Comparison of ENCODE assay signal across 30 cellular contexts in the genomic region with DNA sequence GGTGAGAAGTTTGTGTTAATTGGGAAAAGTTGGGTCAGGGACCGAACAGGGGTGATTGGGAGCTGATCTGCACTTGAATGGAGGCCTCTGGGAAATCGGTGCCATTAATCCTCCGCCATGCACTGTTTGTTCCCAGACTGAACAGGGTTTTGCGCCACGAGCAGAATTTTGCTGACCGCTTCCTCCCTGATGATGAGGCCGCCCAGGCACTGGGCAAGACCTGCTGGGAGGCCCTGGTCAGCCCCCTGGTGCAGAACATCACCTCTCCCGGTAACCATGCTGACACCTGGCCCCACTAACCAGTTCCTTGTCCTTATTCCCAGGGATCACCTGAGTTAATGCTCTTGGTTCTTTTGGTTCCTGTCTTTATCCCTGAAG. TPM values are rescaled to one million over a fixed set of nuclear protein-coding genes. Genes with fewer than 3 reads are reported as not detected.
DNase-seq lines count a peak whose midpoint lies in the region; ATAC-seq, FAIRE-seq and TF ChIP-seq lines count a peak whose summit lies in the region.
"Had no signal": no experiment of that assay in that cellular context is flagged by ENCODE, and none has a peak within 500 bp of the region (broad histone marks: within the 10 kb centered on the region; RNA-seq: fewer than 3 reads in every experiment).

No MANE protein-coding gene starts in this region.

- POLR2A ChIA-PET in K562 (lab: Yijun Ruan, JAX): interaction anchor here (0.6 to 1.0 kb wide), 3 partner anchors 15 to 24 kb away, joined by 3 read pairs; no protein-coding TSS in a partner anchor

- ATAC-seq in K562 (no peak), upper lobe of right lung (no peak), HG03432 (IDR thresholded peaks at IDR 0.05; ENCODE audit: unreplicated experiment) (no peak)

- no peaks in the 10 kb centered on the region for H3K79me2 ChIP-seq in K562 (ENCODE audit: control insufficient read depth, insufficient read depth, low read length)
- H3K79me2 ChIP-seq in neural progenitor cell (ENCODE audit: low read depth): no peaks in the 10 kb centered on the region

- no peaks in the 10 kb centered on the region for H3K4me1 Mint-ChIP-seq in neural progenitor cell
- H3K4me1 Mint-ChIP-seq: CD14-positive monocyte had no signal

- DNase-seq in activated effector memory CD4-positive, alpha-beta T cell treated with anti-CD3 and anti-CD28 coated beads, Interleukin-2, amount 50 U/mL, for 16 hours: peak; percentile 33
- no peak for DNase-seq in activated effector memory CD4-positive, alpha-beta T cell treated with Interleukin-2 at 50 U/mL for 16 hours
- DNase-seq in K562 (ENCODE audit: extremely low read depth in 1 of 4, low spot score in 3 of 4) (no peak), neural progenitor cell (ENCODE audit: low spot score) (no peak), upper lobe of right lung (peak; percentile 40), NCI-H446 treated with DMSO at 0.1 percent for 48 hours (lab: John Stamatoyannopoulos, UW) (no peak)
- DNase-seq: BE2C, Calu3, DMS79 treated with DMSO at 0.1 percent for 48 hours, GF-D8, H7, KBM-7, MV-4-11, NCI-H1105, NCI-H1436 treated with DMSO at 0.1 percent for 48 hours, NCI-H187 treated with DMSO at 0.1 percent for 48 hours, NCI-H2171 treated with DMSO at 0.1 percent for 48 hours, NCI-H345, NCI-H524 treated with DMSO at 0.1 percent for 48 hours, NCI-H774, PC-9, RPMI8226, SHP77 had no signal

- H3K27ac Mint-ChIP-seq in neural progenitor cell: peak overlapping the region; percentile 32

- H3K9me3 Mint-ChIP-seq in neural progenitor cell: no peaks in the 10 kb centered on the region

- no peak overlapping the region for H2AFZ ChIP-seq in K562 (ENCODE audit: low read depth, low read length)
- H2AFZ ChIP-seq in neural progenitor cell (replicated peaks): no peak overlapping the region
- H2AFZ ChIP-seq: PC-9 had no signal

- no peak for TF ChIP-seq POLR2A in K562 (conservative IDR thresholded peaks at IDR 0.05)

- H4K20me1 ChIP-seq in K562 (replicated peaks; ENCODE audit: control insufficient read depth, insufficient read depth, low read length): no peaks in the 10 kb centered on the region; the same call in 1 of the 2 replicates
- no peaks in the 10 kb centered on the region for H4K20me1 ChIP-seq in neural progenitor cell (ENCODE audit: low read depth)

- H3K4me1 ChIP-seq in K562 (replicated peaks in 1 of 2; ENCODE audit: control insufficient read depth in 2 of 2, insufficient read depth in 2 of 2, low read length in 2 of 2) (peaks cover 0 to 3% of the 10 kb centered on the region in 2 experiments; a peak in 2 of 5 replicates), neural progenitor cell (no peaks in the 10 kb centered on the region), upper lobe of right lung (no peaks in the 10 kb centered on the region)
- H3K4me1 ChIP-seq: BE2C had no signal

- H3K9me1 ChIP-seq in K562 (ENCODE audit: control insufficient read depth, insufficient read depth, low read length): no peaks in the 10 kb centered on the region

- no peaks in the 10 kb centered on the region for H3K9me3 ChIP-seq in K562 (replicated peaks; ENCODE audit: control insufficient read depth, insufficient read depth, low read depth, low read length)
- no peaks in the 10 kb centered on the region for H3K9me3 ChIP-seq in neural progenitor cell (ENCODE audit: low read depth)
- no peaks in the 10 kb centered on the region for H3K9me3 ChIP-seq in upper lobe of right lung
- H3K9me3 ChIP-seq: BE2C had no signal

- no peak for TF ChIP-seq EP300 in K562 (IDR thresholded peaks at IDR 0.05; ENCODE audit: low read length)

- BruUV-seq in K562 (replicated peaks; lab: Mats Ljungman, UMichigan): no TSS peak

- H3K4me3 ChIP-seq in K562 (no peak overlapping the region), neural progenitor cell (no peak overlapping the region), upper lobe of right lung (no peak overlapping the region)
- H3K4me3 ChIP-seq: PC-9 had no signal

- H3K4me2 ChIP-seq in K562 (ENCODE audit: insufficient read depth, low read length) (no peak overlapping the region), neural progenitor cell (no peak overlapping the region)
- H3K4me2 ChIP-seq: PC-9 had no signal

- CTCF ChIA-PET in K562 (lab: Yijun Ruan, JAX; ENCODE audit: low intra/inter-chr PET ratio): no interaction called here

- no peaks in the 10 kb centered on the region for H3F3A ChIP-seq in neural progenitor cell (ENCODE audit: low read depth)

- FAIRE-seq in K562 (lab: Jason Lieb, UNC): no peak
- FAIRE-seq: GM19239, HTR-8/SVneo had no signal

- no peak for TF ChIP-seq RAD21 in K562 (CRISPR knock-in tag; conservative IDR thresholded peaks at IDR 0.05 in 1 of 2, IDR thresholded peaks at IDR 0.05 in 1 of 2)

- intact Hi-C loops in K562 (cut with micrococcal nuclease) (no loop called here), upper lobe of right lung (cut with DNase I) (no loop called here)

- H3K36me3 Mint-ChIP-seq in neural progenitor cell: peaks cover 6% of the 10 kb centered on the region

- no peak overlapping the region for H3K9ac ChIP-seq in K562 (ENCODE audit: insufficient read depth in 1 of 2, low read depth in 2 of 2, low read length in 2 of 2)
- no peak overlapping the region for H3K9ac ChIP-seq in neural progenitor cell

- no peak for TF ChIP-seq CTCF in K562 (IDR thresholded peaks at IDR 0.05 in 2 of 3, conservative IDR thresholded peaks at IDR 0.05 in 1 of 3; ENCODE audit: insufficient read depth in 2 of 3, low read depth in 1 of 3, low read length in 3 of 3)
- TF ChIP-seq CTCF in neural progenitor cell (IDR thresholded peaks at IDR 0.05): no peak
- TF ChIP-seq CTCF in upper lobe of right lung (IDR thresholded peaks at IDR 0.05): no peak

- no peak overlapping the region for H3K4me3 Mint-ChIP-seq in neural progenitor cell
- H3K4me3 Mint-ChIP-seq: CD14-positive monocyte had no signal

- H3K27me3 Mint-ChIP-seq in neural progenitor cell (ENCODE audit: insufficient read depth, low read depth): peaks cover 6% of the 10 kb centered on the region

- H3K27ac ChIP-seq in K562 (ENCODE audit: extremely low read depth, low read depth, low read length) (no peak overlapping the region), neural progenitor cell (no peak overlapping the region), upper lobe of right lung (no peak overlapping the region)
- H3K27ac ChIP-seq: 22Rv1, PC-9 had no signal

- in situ Hi-C loops in K562 (cut with MboI): no loop called here

- H3K36me3 ChIP-seq in K562 (ENCODE audit: control insufficient read depth, insufficient read depth, low read length) (0 out of 3 replicates have a peak, but pooled peaks cover 4% of the 10 kb centered on the region), neural progenitor cell (no peaks in the 10 kb centered on the region), upper lobe of right lung (peaks cover 29% of the 10 kb centered on the region)
- H3K36me3 ChIP-seq: BE2C had no signal

- 73% methylated on average over 8 of the region's 8 CpGs for WGBS in K562 (ENCODE audit: insufficient coverage, low coverage, missing lambda C conversion rate)

- no peaks in the 10 kb centered on the region for H3K27me3 ChIP-seq in K562 (ENCODE audit: control insufficient read depth in 2 of 2, insufficient read depth in 2 of 2, low read length in 2 of 2)
- H3K27me3 ChIP-seq in neural progenitor cell: no peaks in the 10 kb centered on the region
- no peaks in the 10 kb centered on the region for H3K27me3 ChIP-seq in upper lobe of right lung
- H3K27me3 ChIP-seq: BE2C had no signal

RNA-seq across cellular contexts. Expression of a gene that starts 21.7 kb away (rescaled TPM):
- total RNA-seq in K562 (2011; cell fraction: chromatin; rRNA removed; ENCODE audit: low replicate concordance): 74.5 and 153 TPM in 2 replicates
- 62.1 and 70.9 TPM in 2 replicates for total RNA-seq in K562 (2011; cell fraction: nucleolus; rRNA removed)
- total RNA-seq in K562 (2011; cell fraction: nucleoplasm; rRNA removed): 62.3 and 69.4 TPM in 2 replicates
- 6.5 and 8.6 TPM in 2 replicates for total RNA-seq in K562 (2014; rRNA removed)
- 4.1 and 5.8 TPM in 2 replicates for total RNA-seq in K562 (2014; rRNA removed; fragmentation: Illumina TruSeq; extraction: Trizol)
- total RNA-seq in K562 (2015; rRNA removed; fragmentation: Illumina TruSeq; extraction: Trizol): 7.4 and 7.5 TPM in 2 replicates
- 10.0 and 13.4 TPM in 2 replicates for total RNA-seq in K562 (2021)
- 7.0 and 13.5 TPM in 2 replicates for polyA plus RNA-seq in K562 (2011; rRNA removed)
- polyA plus RNA-seq in K562 (2011; cell fraction: cytosol; rRNA removed): 5.8 and 6.2 TPM in 2 replicates
- 82.8 and 102 TPM in 2 replicates for polyA plus RNA-seq in K562 (2011; cell fraction: nucleus; rRNA removed)
- 10.1 and 29.2 TPM in 2 replicates for polyA plus RNA-seq in K562 (2012)
- polyA plus RNA-seq in K562 (2014; fragmentation: Illumina TruSeq; extraction: Trizol): 6.2 and 6.6 TPM in 2 replicates
- under 1 TPM; 0.50 to 0.51 TPM for polyA plus RNA-seq in K562 (2014; fragmentation: Nextera tagmentation; extraction: Ambion mirVana)
- 9.7 and 20.7 TPM in 2 replicates for polyA plus RNA-seq in K562 (2014; rRNA removed)
- 7.7 and 10.8 TPM in 2 replicates for polyA minus RNA-seq in K562 (2011; rRNA and poly(A)+ RNA removed)
- 3.4 and 6.3 TPM in 2 replicates for polyA minus RNA-seq in K562 (2011; cell fraction: cytosol; rRNA and poly(A)+ RNA removed)
- polyA minus RNA-seq in K562 (2011; cell fraction: nucleus; rRNA and poly(A)+ RNA removed): 18.6 and 30.8 TPM in 2 replicates
- total RNA-seq in neural progenitor cell (ENCODE audit: low replicate concordance): 14.1 and 25.9 TPM in 2 replicates
- 37.4 TPM for total RNA-seq in upper lobe of right lung

RNA-seq across cellular contexts. Expression of a gene that starts 25.6 kb away (rescaled TPM):
- 41.0 and 115 TPM in 2 replicates for total RNA-seq in K562 (2011; cell fraction: chromatin; rRNA removed; ENCODE audit: low replicate concordance)
- 111 and 120 TPM in 2 replicates for total RNA-seq in K562 (2011; cell fraction: nucleolus; rRNA removed)
- 76.8 and 84.6 TPM in 2 replicates for total RNA-seq in K562 (2011; cell fraction: nucleoplasm; rRNA removed)
- total RNA-seq in K562 (2014; rRNA removed): 237 and 302 TPM in 2 replicates
- total RNA-seq in K562 (2014; rRNA removed; fragmentation: Illumina TruSeq; extraction: Trizol): 25.7 and 32.4 TPM in 2 replicates
- total RNA-seq in K562 (2015; rRNA removed; fragmentation: Illumina TruSeq; extraction: Trizol): 67.7 and 68.7 TPM in 2 replicates
- 127 and 140 TPM in 2 replicates for total RNA-seq in K562 (2021)
- polyA plus RNA-seq in K562 (2011; rRNA removed): 136 and 161 TPM in 2 replicates
- polyA plus RNA-seq in K562 (2011; cell fraction: cytosol; rRNA removed): 293 and 491 TPM in 2 replicates
- 149 and 187 TPM in 2 replicates for polyA plus RNA-seq in K562 (2011; cell fraction: nucleus; rRNA removed)
- 197 and 211 TPM in 2 replicates for polyA plus RNA-seq in K562 (2012)
- 48.8 and 72.3 TPM in 2 replicates for polyA plus RNA-seq in K562 (2014; fragmentation: Illumina TruSeq; extraction: Trizol)
- 10 to 100 TPM in 1 of 2 experiments, 1 to 10 TPM in 1; 7.3 to 13.9 TPM for polyA plus RNA-seq in K562 (2014; fragmentation: Nextera tagmentation; extraction: Ambion mirVana)
- 300 and 346 TPM in 2 replicates for polyA plus RNA-seq in K562 (2014; rRNA removed)
- polyA minus RNA-seq in K562 (2011; rRNA and poly(A)+ RNA removed): 23.2 and 30.5 TPM in 2 replicates
- 26.2 and 27.7 TPM in 2 replicates for polyA minus RNA-seq in K562 (2011; cell fraction: cytosol; rRNA and poly(A)+ RNA removed)
- polyA minus RNA-seq in K562 (2011; cell fraction: nucleus; rRNA and poly(A)+ RNA removed): 26.3 and 34.4 TPM in 2 replicates
- 25.2 and 113 TPM in 2 replicates for total RNA-seq in neural progenitor cell (ENCODE audit: low replicate concordance)
- 27.6 TPM for total RNA-seq in upper lobe of right lung

RNA-seq across cellular contexts. Expression of a gene that starts 32.6 kb away (rescaled TPM):
- total RNA-seq in K562 (2011; cell fraction: chromatin; rRNA removed; ENCODE audit: low replicate concordance): 13.7 and 28.2 TPM in 2 replicates
- total RNA-seq in K562 (2011; cell fraction: nucleolus; rRNA removed): 20.1 and 23.2 TPM in 2 replicates
- total RNA-seq in K562 (2011; cell fraction: nucleoplasm; rRNA removed): 23.9 and 30.5 TPM in 2 replicates
- total RNA-seq in K562 (2014; rRNA removed) (24.6 and 31.5 TPM in 2 replicates), K562 (2014; rRNA removed; fragmentation: Illumina TruSeq; extraction: Trizol) (11.1 and 12.6 TPM in 2 replicates), K562 (2015; rRNA removed; fragmentation: Illumina TruSeq; extraction: Trizol) (19.4 and 20.1 TPM in 2 replicates), K562 (2021) (32.7 and 37.0 TPM in 2 replicates), neural progenitor cell (ENCODE audit: low replicate concordance) (15.0 and 35.6 TPM in 2 replicates), upper lobe of right lung (33.6 TPM)
- polyA plus RNA-seq in K562 (2011; rRNA removed) (25.3 and 29.5 TPM in 2 replicates), K562 (2014; fragmentation: Illumina TruSeq; extraction: Trizol) (29.8 and 35.8 TPM in 2 replicates), K562 (2014; fragmentation: Nextera tagmentation; extraction: Ambion mirVana) (1 to 10 TPM; 2.5 to 2.8 TPM), K562 (2014; rRNA removed) (28.4 and 32.2 TPM in 2 replicates)
- 39.3 and 67.9 TPM in 2 replicates for polyA plus RNA-seq in K562 (2011; cell fraction: cytosol; rRNA removed)
- polyA plus RNA-seq in K562 (2011; cell fraction: nucleus; rRNA removed): 41.4 and 58.3 TPM in 2 replicates
- polyA plus RNA-seq in K562 (2012): 35.4 TPM in 2 replicates
- 16.6 and 31.6 TPM in 2 replicates for polyA minus RNA-seq in K562 (2011; rRNA and poly(A)+ RNA removed)
- 23.6 and 23.7 TPM in 2 replicates for polyA minus RNA-seq in K562 (2011; cell fraction: cytosol; rRNA and poly(A)+ RNA removed)
- polyA minus RNA-seq in K562 (2011; cell fraction: nucleus; rRNA and poly(A)+ RNA removed): 11.4 and 14.8 TPM in 2 replicates

RNA-seq across cellular contexts. Expression of a gene that starts 39.6 kb away (rescaled TPM):
- 0.07 TPM in 1 of 2 replicates, not detected in the other for total RNA-seq in K562 (2011; cell fraction: chromatin; rRNA removed; ENCODE audit: low replicate concordance)
- total RNA-seq in K562 (2011; cell fraction: nucleolus; rRNA removed): under 0.01 TPM in 1 of 2 replicates, not detected in the other
- 0.07 TPM in 1 of 2 replicates, not detected in the other for total RNA-seq in K562 (2011; cell fraction: nucleoplasm; rRNA removed)
- total RNA-seq in K562 (2014; rRNA removed) (not detected in 2 replicates), K562 (2014; rRNA removed; fragmentation: Illumina TruSeq; extraction: Trizol) (not detected in 2 replicates), K562 (2015; rRNA removed; fragmentation: Illumina TruSeq; extraction: Trizol) (not detected in 2 replicates), K562 (2021) (not detected in 2 replicates), neural progenitor cell (ENCODE audit: low replicate concordance) (1.7 and 3.2 TPM in 2 replicates), upper lobe of right lung (0.17 TPM)
- polyA plus RNA-seq in K562 (2011; rRNA removed) (not detected in 2 replicates), K562 (2014; fragmentation: Illumina TruSeq; extraction: Trizol) (not detected in 2 replicates), K562 (2014; fragmentation: Nextera tagmentation; extraction: Ambion mirVana) (not detected), K562 (2014; rRNA removed) (not detected in 2 replicates)
- polyA plus RNA-seq in K562 (2011; cell fraction: cytosol; rRNA removed): not detected in 2 replicates
- not detected in 2 replicates for polyA plus RNA-seq in K562 (2011; cell fraction: nucleus; rRNA removed)
- 0.01 TPM in 1 of 2 replicates, not detected in the other for polyA plus RNA-seq in K562 (2012)
- polyA minus RNA-seq in K562 (2011; rRNA and poly(A)+ RNA removed): not detected in 2 replicates
- polyA minus RNA-seq in K562 (2011; cell fraction: cytosol; rRNA and poly(A)+ RNA removed): not detected in 2 replicates
- under 0.01 TPM in 1 of 2 replicates, not detected in the other for polyA minus RNA-seq in K562 (2011; cell fraction: nucleus; rRNA and poly(A)+ RNA removed)
- total RNA-seq: H7, MCF 10A, SK-MEL-5 had no signal
- polyA plus RNA-seq: CD14-positive monocyte had no signal

Comparison
In these comparisons a context has a peak if more than half of its experiments do, and no peak if none do; other contexts are left out.
1. DNase-seq: peak in activated effector memory CD4-positive, alpha-beta T cell treated with anti-CD3 and anti-CD28 coated beads, Interleukin-2, amount 50 U/mL, for 16 hours (single experiment) and upper lobe of right lung (single experiment); none in activated effector memory CD4-positive, alpha-beta T cell treated with Interleukin-2 at 50 U/mL for 16 hours (single experiment), K562 (0 of 4), neural progenitor cell (single experiment) and NCI-H446 treated with DMSO at 0.1 percent for 48 hours (single experiment).